Comparison of ENCODE assay signal across 8 cellular contexts in the genomic region with DNA sequence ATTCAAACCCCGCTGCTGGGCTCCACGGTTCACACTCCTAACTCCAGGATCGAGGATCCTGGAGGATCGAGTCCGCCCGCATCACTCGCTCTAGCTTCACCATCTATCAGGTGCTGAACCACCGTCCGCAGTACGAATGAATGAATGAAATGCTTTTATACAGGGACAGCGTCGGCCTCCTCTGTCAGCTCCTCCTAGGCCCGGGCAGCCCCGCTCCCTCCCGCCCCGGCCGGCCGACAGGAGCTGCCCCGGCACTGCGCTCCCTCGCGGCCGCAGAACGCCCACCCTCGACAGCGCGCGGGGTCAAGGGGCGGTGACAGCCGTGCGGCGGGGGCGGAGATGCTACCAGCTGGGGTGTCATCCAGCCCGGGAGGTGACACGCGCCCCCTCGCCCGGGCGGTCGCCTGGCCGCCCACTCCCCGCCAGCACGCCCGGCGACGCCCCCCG. TPM values are rescaled to one million over a fixed set of nuclear protein-coding genes. Genes with fewer than 3 reads are reported as not detected.
A peak's percentile ranks its signal among the peaks of the same experiment; 100 is the strongest.
DNase-seq lines count a peak whose midpoint lies in the region; ATAC-seq lines count a peak whose summit lies in the region.

No MANE protein-coding gene starts in this region.

- peaks cover 22 to 46% (median 40%) of the 10 kb centered on the region in 4 donors for H3K4me1 Mint-ChIP-seq in naive thymus-derived CD8-positive, alpha-beta T cell

- H3K27me3 ChIP-seq in esophagus (ENCODE audit: control insufficient read depth in 1 of 2, insufficient read depth in 2 of 2, low read length in 2 of 2), result no peaks in the 10 kb centered on the region

- no peaks in the 10 kb centered on the region for H3K27me3 Mint-ChIP-seq in naive thymus-derived CD8-positive, alpha-beta T cell

- H3K36me3 Mint-ChIP-seq in naive thymus-derived CD8-positive, alpha-beta T cell, result peaks cover 7 to 21% (median 10%) of the 10 kb centered on the region in 3 donors

- no peaks in the 10 kb centered on the region for H3K4me1 ChIP-seq in esophagus (ENCODE audit: control insufficient read depth in 2 of 2, insufficient read depth in 2 of 2, low read length in 1 of 2)

- peak; percentile 77 for ATAC-seq in Right ventricle myocardium inferior
- ATAC-seq in HG02970 (IDR thresholded peaks at IDR 0.05; ENCODE audit: low FRiP score, unreplicated experiment), result peak; percentile 50
- peak; percentile 73 to 79 for ATAC-seq in naive thymus-derived CD8-positive, alpha-beta T cell

- peak overlapping the region; percentile 68 to 82 for H3K27ac ChIP-seq in esophagus (ENCODE audit: low read depth in 2 of 2, low read length in 1 of 2)

- intact Hi-C loops in Right ventricle myocardium inferior (cut with DNase I) (no loop called here), cardiac septum (cut with DNase I) (no loop called here)

- H3K36me3 ChIP-seq in esophagus (ENCODE audit: control insufficient read depth in 2 of 2, insufficient read depth in 2 of 2, low read length in 1 of 2), result peaks cover 0 to 9% of the 10 kb centered on the region in 2 donors

- H3K4me3 Mint-ChIP-seq in naive thymus-derived CD8-positive, alpha-beta T cell, result peak overlapping the region; percentile 82 to 96 (median 88)

- peak overlapping the region; percentile 77 to 94 for H3K4me3 ChIP-seq in esophagus (ENCODE audit: low read depth in 1 of 2, low read length in 2 of 2)

- POLR2A ChIA-PET in naive thymus-derived CD8-positive, alpha-beta T cell (lab: Charles Lee), result interaction anchor here (0.5 to 2.9 kb wide), 7 partner anchors 25 to 184 kb away, joined by 3 to 16 read pairs (median 5); a partner anchor contains a TSS

- no peaks in the 10 kb centered on the region for H3K9me3 Mint-ChIP-seq in naive thymus-derived CD8-positive, alpha-beta T cell

- H3K27ac Mint-ChIP-seq in naive thymus-derived CD8-positive, alpha-beta T cell, result peak overlapping the region in 9 of 10 donors; percentile 51 to 94 (median 85)

- WGBS in esophagus, 2 donors, result 0 to 1% methylated on average over 22 to 47 of the region's 47 CpGs

- DNase-seq in Right ventricle myocardium inferior (ENCODE audit: missing footprints) (peak; percentile 81), cardiac septum (ENCODE audit: low spot score) (no peak), NCI-H2227 treated with DMSO at 0.1 percent for 48 hours (lab: John Stamatoyannopoulos, UW) (peak; percentile 48)
- DNase-seq in activated CD8-positive, alpha-beta memory T cell treated with anti-CD3 and anti-CD28 coated beads, Interleukin-2, amount 50 U/mL, for 24 hours (ENCODE audit: extremely low read depth), result peak; percentile 59
- peak in 6 of 10 donors; percentile 50 to 78 (median 69) for DNase-seq in naive thymus-derived CD8-positive, alpha-beta T cell
- DNase-seq in stimulated activated naive CD4-positive, alpha-beta T cell treated with Interleukin-2 at 50 U/mL for 16 hours (lab: John Stamatoyannopoulos, UW), result peak; percentile 86

- no peaks in the 10 kb centered on the region for H3K9me3 ChIP-seq in esophagus (ENCODE audit: control insufficient read depth in 2 of 2, insufficient read depth in 1 of 2, low read depth in 1 of 2, low read length in 1 of 2)

RNA-seq across cellular contexts. Expression of a gene that starts 0.5 kb away (rescaled TPM):
- total RNA-seq in Right ventricle myocardium inferior, result 23.4 TPM
- 24.9 TPM for total RNA-seq in cardiac septum
- 10 to 100 TPM; 27.8 to 41.7 TPM for polyA plus RNA-seq in esophagus
- total RNA-seq in naive thymus-derived CD8-positive, alpha-beta T cell, result 10 to 100 TPM; 49.3 to 58.1 TPM
- polyA plus RNA-seq in naive thymus-derived CD8-positive, alpha-beta T cell, result 10 to 100 TPM; 10.2 to 23.3 (median 11.1) TPM

RNA-seq across cellular contexts. Expression of a gene that starts 28.7 kb away (rescaled TPM):
- total RNA-seq in Right ventricle myocardium inferior, result 0.41 TPM
- not detected for total RNA-seq in cardiac septum
- not detected for polyA plus RNA-seq in esophagus
- total RNA-seq in naive thymus-derived CD8-positive, alpha-beta T cell, result not detected
- polyA plus RNA-seq in naive thymus-derived CD8-positive, alpha-beta T cell, result not detected

RNA-seq across cellular contexts. Expression of a gene that starts 42.5 kb away (rescaled TPM):
- total RNA-seq in Right ventricle myocardium inferior (4,074 TPM), cardiac septum (3,889 TPM)
- 10 to 100 TPM in 1 of 2 donors, 1 to 10 TPM in 1; 6.6 to 21.7 TPM for polyA plus RNA-seq in esophagus
- not detected for total RNA-seq in naive thymus-derived CD8-positive, alpha-beta T cell
- not detected for polyA plus RNA-seq in naive thymus-derived CD8-positive, alpha-beta T cell

RNA-seq across cellular contexts. Expression of a gene that starts 46.5 kb away (rescaled TPM):
- total RNA-seq in Right ventricle myocardium inferior (0.19 TPM), cardiac septum (1.2 TPM)
- under 1 TPM; 0.04 to 0.06 TPM for polyA plus RNA-seq in esophagus
- not detected for total RNA-seq in naive thymus-derived CD8-positive, alpha-beta T cell
- not detected for polyA plus RNA-seq in naive thymus-derived CD8-positive, alpha-beta T cell

Comparison
In these comparisons a context has a peak if more than half of its experiments do, and no peak if none do; other contexts are left out.
1. RNA of a gene that starts 42.5 kb away (total RNA-seq): 4,074 TPM in Right ventricle myocardium inferior (single experiment) and 3,889 TPM in cardiac septum (single experiment); not detected in naive thymus-derived CD8-positive, alpha-beta T cell; every median in the first group is over 1,000 times any median in the second.
2. Peak in every context shown above with its lines, with median percentiles within 50 percentile points of each other: ATAC-seq.